26 cellular contexts compared by ENCODE assay signal in the genomic region with DNA sequence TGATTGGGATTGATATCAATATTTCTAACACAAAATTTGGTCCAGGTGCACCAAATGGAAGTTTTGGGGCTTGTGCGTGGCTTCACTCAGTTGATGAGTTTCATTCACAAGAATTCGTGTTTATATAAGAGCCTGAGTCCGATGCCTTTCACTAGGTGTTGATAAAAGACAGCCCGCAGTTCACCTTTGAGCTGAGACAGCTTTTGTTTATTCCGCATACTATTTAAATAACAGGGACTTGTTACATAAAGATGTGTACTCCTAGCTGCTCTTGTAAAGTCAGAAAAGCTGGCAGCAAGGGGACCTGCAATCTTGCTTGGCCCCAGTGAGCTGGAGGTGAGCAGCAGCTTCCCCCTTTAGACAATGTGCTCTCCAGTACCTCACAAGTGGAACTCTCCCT. TPM values are rescaled to one million over a fixed set of nuclear protein-coding genes. Genes with fewer than 3 reads are reported as not detected.
DNase-seq lines count a peak whose midpoint lies in the region; ATAC-seq and TF ChIP-seq lines count a peak whose summit lies in the region.
"Had no signal": no experiment of that assay in that cellular context is flagged by ENCODE, and none has a peak within 500 bp of the region (broad histone marks: within the 10 kb centered on the region; RNA-seq: fewer than 3 reads in every experiment).

No MANE protein-coding gene starts in this region.

- intact Hi-C loops in heart left ventricle (cut with DNase I) (loop anchor here in 1 of 10 donors (2.0 kb wide), 1 partner anchor 17 kb away; no protein-coding TSS in a partner anchor), left ventricle myocardium inferior (cut with micrococcal nuclease) (no loop called here), right cardiac atrium (cut with DNase I) (no loop called here), Calu3 (cut with micrococcal nuclease; ENCODE audit: unreplicated experiment) (no loop called here)

- TF ChIP-seq CTCF in heart left ventricle (IDR thresholded peaks at IDR 0.05) (no peak), right atrium auricular region (IDR thresholded peaks at IDR 0.05) (no peak), left ventricle myocardium inferior (IDR thresholded peaks at IDR 0.05; ENCODE audit: borderline replicate concordance) (no peak), LNCaP clone FGC (IDR thresholded peaks at IDR 0.05; ENCODE audit: control insufficient read depth, extremely low read depth, insufficient read depth) (no peak), Calu3 (IDR thresholded peaks at IDR 0.05; ENCODE audit: unreplicated experiment) (no peak)

- H3K36me3 Mint-ChIP-seq in Calu3 (ENCODE audit: insufficient read depth, unreplicated experiment), result no peaks in the 10 kb centered on the region
- H3K36me3 Mint-ChIP-seq: CD8-positive, alpha-beta T cell had no signal

- no peak overlapping the region for H3K27ac Mint-ChIP-seq in Calu3 (ENCODE audit: unreplicated experiment)
- H3K27ac Mint-ChIP-seq: B cell; CD4-positive, alpha-beta T cell; CD8-positive, alpha-beta T cell had no signal

- no peak for TF ChIP-seq POLR2A in heart left ventricle (IDR thresholded peaks at IDR 0.05)

- ATAC-seq in heart left ventricle, result no peak
- no peak for ATAC-seq in right cardiac atrium
- ATAC-seq in GM18511 (IDR thresholded peaks at IDR 0.05; ENCODE audit: unreplicated experiment), result no peak
- ATAC-seq: A549; CD8-positive, alpha-beta T cell; GM12878 had no signal

- WGBS in heart left ventricle, 4 donors, result 73 to 88% (median 86%) methylated on average over 5 of the region's 5 CpGs
- 71% methylated on average over 5 of the region's 5 CpGs for WGBS in right cardiac atrium

- H3K4me1 ChIP-seq in heart left ventricle (peaks cover 0 to 19% (median 2%) of the 10 kb centered on the region in 12 donors), right atrium auricular region (no peaks in the 10 kb centered on the region), left ventricle myocardium inferior (peaks cover 18% of the 10 kb centered on the region), right cardiac atrium (ENCODE audit: control insufficient read depth, insufficient read depth, low read length) (no peaks in the 10 kb centered on the region), skeletal muscle tissue (ENCODE audit: control insufficient read depth in 3 of 3, insufficient read depth in 3 of 3, low read length in 3 of 3) (peaks cover 0 to 4% (median 3%) of the 10 kb centered on the region in 3 donors)
- H3K4me1 ChIP-seq: A549, Caco-2 had no signal

- no peak overlapping the region for H3K9ac ChIP-seq in skeletal muscle tissue (ENCODE audit: low read depth in 1 of 3, low read length in 3 of 3)
- H3K9ac ChIP-seq: BLaER1 treated with 17β-estradiol and CSF1 and Interleukin-3, amounts not matched to agents 10 nM and 100 nM had no signal

- H3K27ac ChIP-seq in heart left ventricle (peak overlapping the region in 11 of 12 donors; percentile 42 to 85 (median 75)), right atrium auricular region (no peak overlapping the region), left ventricle myocardium inferior (replicated peaks) (peak overlapping the region; percentile 69), right cardiac atrium (ENCODE audit: low read length) (no peak overlapping the region), skeletal muscle tissue (ENCODE audit: low read depth, low read length) (peak overlapping the region; percentile 69)
- H3K27ac ChIP-seq: 22Rv1; A549; BLaER1 treated with 17β-estradiol and CSF1 and Interleukin-3, amounts not matched to agents 10 nM and 100 nM; C4-2B had no signal

- H3K9me3 ChIP-seq in heart left ventricle, result no peaks in the 10 kb centered on the region
- H3K9me3 ChIP-seq in right atrium auricular region, result no peaks in the 10 kb centered on the region
- H3K9me3 ChIP-seq in left ventricle myocardium inferior (replicated peaks), result no peaks in the 10 kb centered on the region
- no peaks in the 10 kb centered on the region for H3K9me3 ChIP-seq in right cardiac atrium (ENCODE audit: control insufficient read depth, low read length)
- H3K9me3 ChIP-seq in skeletal muscle tissue (ENCODE audit: control insufficient read depth in 3 of 3, low read length in 3 of 3), result no peaks in the 10 kb centered on the region
- H3K9me3 ChIP-seq: A549; BLaER1 treated with 17β-estradiol and CSF1 and Interleukin-3, amounts not matched to agents 10 nM and 100 nM; Caco-2 had no signal

- BruUV-seq in Calu3 (replicated peaks; lab: Mats Ljungman, UMichigan), result no TSS peak

- peaks cover 0 to 4% (median 0%) of the 10 kb centered on the region in 9 donors for H3K27me3 ChIP-seq in heart left ventricle
- H3K27me3 ChIP-seq in right atrium auricular region, result no peaks in the 10 kb centered on the region
- peaks cover 26% of the 10 kb centered on the region for H3K27me3 ChIP-seq in left ventricle myocardium inferior (ENCODE audit: low read depth)
- no peaks in the 10 kb centered on the region for H3K27me3 ChIP-seq in right cardiac atrium (ENCODE audit: control insufficient read depth, insufficient read depth)
- H3K27me3 ChIP-seq in skeletal muscle tissue (ENCODE audit: control insufficient read depth in 3 of 3, insufficient read depth in 3 of 3, low read length in 3 of 3), result peaks cover 0 to 8% (median 0%) of the 10 kb centered on the region in 3 donors
- H3K27me3 ChIP-seq: BLaER1 treated with 17β-estradiol and CSF1 and Interleukin-3, amounts not matched to agents 10 nM and 100 nM had no signal

- DNase-seq in heart left ventricle, result no peak
- no peak for DNase-seq in right atrium auricular region (ENCODE audit: low spot score)
- DNase-seq in left ventricle myocardium inferior, result no peak
- DNase-seq in right cardiac atrium, result no peak
- DNase-seq in LNCaP clone FGC (ENCODE audit: low read depth), result peak; percentile 78
- no peak for DNase-seq in Calu3
- DNase-seq: AML-193; Caco-2; CD4-positive, alpha-beta T cell; CD8-positive, alpha-beta T cell; DMS 273 treated with DMSO at 0.1 percent for 48 hours; DMS153; DMS53; DMS79; DND-41; EL; GDM1 had no signal

- H3K4me3 ChIP-seq in heart left ventricle (no peak overlapping the region), right atrium auricular region (no peak overlapping the region), left ventricle myocardium inferior (no peak overlapping the region), right cardiac atrium (ENCODE audit: low read length) (no peak overlapping the region), LNCaP clone FGC (ENCODE audit: low read depth, low read length) (no peak overlapping the region), skeletal muscle tissue (ENCODE audit: low read length in 3 of 3) (no peak overlapping the region)
- H3K4me3 ChIP-seq: A549; BLaER1 treated with 17β-estradiol and CSF1 and Interleukin-3, amounts not matched to agents 10 nM and 100 nM; GM12878 had no signal

- no peak overlapping the region for H3K4me3 Mint-ChIP-seq in Calu3 (ENCODE audit: low read depth, unreplicated experiment)
- H3K4me3 Mint-ChIP-seq: B cell; CD4-positive, alpha-beta T cell; CD8-positive, alpha-beta T cell had no signal

- no peaks in the 10 kb centered on the region for H3K4me1 Mint-ChIP-seq in Calu3 (ENCODE audit: low read depth, unreplicated experiment)
- H3K4me1 Mint-ChIP-seq: B cell had no signal

- CTCF ChIA-PET in Calu3 (lab: Charles Lee), result no interaction called here

- H3K9me3 Mint-ChIP-seq in Calu3 (ENCODE audit: low read depth, unreplicated experiment), result peaks cover 4% of the 10 kb centered on the region
- H3K9me3 Mint-ChIP-seq: CD4-positive, alpha-beta T cell; CD8-positive, alpha-beta T cell had no signal

- no peaks in the 10 kb centered on the region for H3K36me3 ChIP-seq in heart left ventricle
- H3K36me3 ChIP-seq in right atrium auricular region, result no peaks in the 10 kb centered on the region
- H3K36me3 ChIP-seq in left ventricle myocardium inferior, result no peaks in the 10 kb centered on the region
- H3K36me3 ChIP-seq in skeletal muscle tissue (ENCODE audit: control insufficient read depth in 3 of 3, insufficient read depth in 3 of 3, low read length in 3 of 3), result no peaks in the 10 kb centered on the region
- H3K36me3 ChIP-seq: BLaER1 treated with 17β-estradiol and CSF1 and Interleukin-3, amounts not matched to agents 10 nM and 100 nM had no signal

- peaks cover 44% of the 10 kb centered on the region for H3K27me3 Mint-ChIP-seq in Calu3 (ENCODE audit: unreplicated experiment)

RNA-seq across cellular contexts. Expression of a gene that starts 19.0 kb away (rescaled TPM):
- total RNA-seq in heart left ventricle (10 to 100 TPM in 5 of 9 donors, 1 to 10 TPM in 4; 8.3 to 21.0 (median 12.5) TPM), right atrium auricular region (1 to 10 TPM; 6.6 to 7.5 TPM), left ventricle myocardium inferior (8.8 TPM), right cardiac atrium (10 to 100 TPM in 2 of 4 donors, 1 to 10 TPM in 2; 6.5 to 14.5 (median 10.6) TPM), skeletal muscle tissue (13.6 TPM), Calu3 (2022) (not detected in 2 replicates)
- polyA plus RNA-seq in heart left ventricle (10 to 100 TPM; 10.5 to 16.3 TPM), right cardiac atrium (14.1 TPM)
- total RNA-seq: B cell; Caco-2; CD4-positive, alpha-beta T cell; G401 had no signal

Comparison
In these comparisons a context has a peak if more than half of its experiments do, and no peak if none do; other contexts are left out.
1. H3K27ac ChIP-seq: peak in heart left ventricle (11 of 12), left ventricle myocardium inferior (single experiment) and skeletal muscle tissue (single experiment); none in right atrium auricular region (0 of 2) and right cardiac atrium (single experiment).